In the genomic region with DNA sequence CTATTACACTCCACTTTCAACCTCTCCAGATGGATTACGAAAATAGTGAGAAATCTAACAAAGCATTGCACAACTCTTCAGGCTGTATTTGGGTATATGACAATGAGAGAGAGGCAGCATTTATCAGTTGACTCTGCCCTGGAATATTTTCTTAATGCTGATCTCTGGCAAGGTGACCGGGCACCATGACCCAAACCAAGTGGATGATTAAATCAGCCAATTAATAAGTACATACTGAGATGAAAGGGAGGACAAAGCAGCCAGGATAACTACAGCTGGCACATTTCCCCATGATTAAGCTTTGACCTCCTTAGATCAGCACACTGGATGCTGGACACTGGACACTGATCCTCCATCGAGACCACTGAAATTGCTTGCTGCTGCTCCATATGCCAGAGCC, we compare ENCODE assay signal across 22 cellular contexts.
"Had no signal": no experiment of that assay in that cellular context is flagged by ENCODE, and none has a peak within 500 bp of the region (broad histone marks: within the 10 kb centered on the region; RNA-seq: fewer than 3 reads in every experiment).

No MANE protein-coding gene starts in this region.

- H3K4me1 ChIP-seq: SJSA1 had no signal

- H3K4me3 ChIP-seq: SJSA1, SK-N-MC had no signal

- H3K27ac ChIP-seq: HL-60, KMS-11, SJSA1, SK-N-MC had no signal

- H3K9me3 ChIP-seq: SJSA1 had no signal

- H3K9ac ChIP-seq: KMS-11 had no signal

- H3K27me3 ChIP-seq: SJSA1 had no signal

- DNase-seq: Kasumi-1, MM.1S, MV-4-11, NCI-H1048, NCI-H1105, NCI-H1417, NCI-H146, NCI-H1694 treated with DMSO at 0.1 percent for 48 hours, NCI-H1930, NCI-H2081, NCI-H2107, NCI-H2227 treated with DMSO at 0.1 percent for 48 hours, NCI-H524, NCI-H526 treated with DMSO at 0.1 percent for 48 hours, NCI-H774, Right ventricle myocardium superior, RPMI8226, SIG-M5 had no signal

- H3K36me3 ChIP-seq: SJSA1 had no signal

- H3K4me2 ChIP-seq: KMS-11 had no signal
